In genomic region chr12:42511656-42512055, GRCh38 we compare ENCODE assay signal across 8 cellular contexts.
"Had no signal": no experiment of that assay in that cellular context is flagged by ENCODE, and none has a peak within 500 bp of the region (broad histone marks: within the 10 kb centered on the region; RNA-seq: fewer than 3 reads in every experiment).

No MANE protein-coding gene starts in this region.

- H3K27me3 Mint-ChIP-seq: IgD-negative memory B cell had no signal

- DNase-seq: GM23248, H9, HFFc6, KBM-7 had no signal

- H3K9ac ChIP-seq: GM23248, KMS-11 had no signal

- H3K4me3 Mint-ChIP-seq: H9, HFFc6, IgD-negative memory B cell had no signal

- H3K27ac Mint-ChIP-seq: HFFc6, IgD-negative memory B cell had no signal

- H2AFZ ChIP-seq: GM23248 had no signal

- H3K27ac ChIP-seq: GM23248, KMS-11 had no signal

- H3K4me2 ChIP-seq: KMS-11 had no signal

- H3K4me3 ChIP-seq: GM23248 had no signal

- ATAC-seq: HCT116, HepG2 had no signal
